8 cellular contexts compared by ENCODE assay signal in genomic region chr9:98108540-98109031, GRCh38. TPM values are rescaled to one million over a fixed set of nuclear protein-coding genes. Genes with fewer than 3 reads are reported as not detected.
DNase-seq lines count a peak whose midpoint lies in the region; ATAC-seq lines count a peak whose summit lies in the region.

No MANE protein-coding gene starts in this region.

- H3K4me3 ChIP-seq in BLaER1 treated with 17β-estradiol and CSF1 and Interleukin-3, amounts not matched to agents 10 nM and 100 nM: peak overlapping the region in 3 of 10 experiments; percentile 6 to 25 (median 23); a peak in 3 of 20 replicates

- H3K9ac ChIP-seq in BLaER1 treated with 17β-estradiol and CSF1 and Interleukin-3, amounts not matched to agents 10 nM and 100 nM: peak overlapping the region; percentile 13 to 57 (median 49); a peak in 18 of 22 replicates

- peaks cover 0 to 18% (median 14%) of the 10 kb centered on the region in 11 experiments; a peak in 14 of 22 replicates for H3K9me3 ChIP-seq in BLaER1 treated with 17β-estradiol and CSF1 and Interleukin-3, amounts not matched to agents 10 nM and 100 nM (replicated peaks in 1 of 11)

- peak; percentile 69 for ATAC-seq in GM19324 (IDR thresholded peaks at IDR 0.05; ENCODE audit: low FRiP score, unreplicated experiment)
- ATAC-seq in HG03342 (IDR thresholded peaks at IDR 0.05; ENCODE audit: unreplicated experiment): peak; percentile 75

- H4K20me1 ChIP-seq in BLaER1 treated with 17β-estradiol and CSF1 and Interleukin-3, amounts not matched to agents 10 nM and 100 nM: no peaks in the 10 kb centered on the region

- peak overlapping the region; percentile 58 to 82 (median 76) for H3K4me2 ChIP-seq in BLaER1 treated with 17β-estradiol and CSF1 and Interleukin-3, amounts not matched to agents 10 nM and 100 nM

- H3K27me3 ChIP-seq in BLaER1 treated with 17β-estradiol and CSF1 and Interleukin-3, amounts not matched to agents 10 nM and 100 nM: no peaks in the 10 kb centered on the region

- H3K4me3 Mint-ChIP-seq in activated naive CD8-positive, alpha-beta T cell treated with anti-CD3 and anti-CD28 coated beads for 36 hours: peak overlapping the region; percentile 61

- H3K36me3 ChIP-seq in BLaER1 treated with 17β-estradiol and CSF1 and Interleukin-3, amounts not matched to agents 10 nM and 100 nM: peaks cover 13 to 64% (median 35%) of the 10 kb centered on the region in 11 experiments; a peak in 20 of 22 replicates

- H3K4me1 Mint-ChIP-seq in activated naive CD8-positive, alpha-beta T cell treated with anti-CD3 and anti-CD28 coated beads for 36 hours: peaks cover 65% of the 10 kb centered on the region

- DNase-seq in activated naive CD8-positive, alpha-beta T cell treated with anti-CD3 and anti-CD28 coated beads for 36 hours: peak; percentile 36
- DNase-seq in ureter (ENCODE audit: low spot score) (no peak), NCI-H345 treated with DMSO at 0.1 percent for 48 hours (lab: John Stamatoyannopoulos, UW; ENCODE audit: unreplicated experiment) (no peak), NCI-H1105 treated with DMSO at 0.1 percent for 48 hours (lab: John Stamatoyannopoulos, UW) (no peak), HK-2 (ENCODE audit: unreplicated experiment) (no peak)

- H3K27ac ChIP-seq in BLaER1 treated with 17β-estradiol and CSF1 and Interleukin-3, amounts not matched to agents 10 nM and 100 nM: peak overlapping the region; percentile 33 to 69 (median 63)

- H3K36me3 Mint-ChIP-seq in activated naive CD8-positive, alpha-beta T cell treated with anti-CD3 and anti-CD28 coated beads for 36 hours: peaks cover 79% of the 10 kb centered on the region

- H3K27ac Mint-ChIP-seq in activated naive CD8-positive, alpha-beta T cell treated with anti-CD3 and anti-CD28 coated beads for 36 hours: peak overlapping the region; percentile 96

- no peaks in the 10 kb centered on the region for H3K9me3 Mint-ChIP-seq in activated naive CD8-positive, alpha-beta T cell treated with anti-CD3 and anti-CD28 coated beads for 36 hours

- peaks cover 57 to 93% (median 73%) of the 10 kb centered on the region in 10 experiments for H3K4me1 ChIP-seq in BLaER1 treated with 17β-estradiol and CSF1 and Interleukin-3, amounts not matched to agents 10 nM and 100 nM

- no peaks in the 10 kb centered on the region for H3K27me3 Mint-ChIP-seq in activated naive CD8-positive, alpha-beta T cell treated with anti-CD3 and anti-CD28 coated beads for 36 hours

RNA-seq across cellular contexts. Expression of gene TRIM14, which starts 10.4 kb away (rescaled TPM):
- total RNA-seq in activated naive CD8-positive, alpha-beta T cell treated with anti-CD3 and anti-CD28 coated beads for 36 hours: 10 to 100 TPM; 45.2 to 47.4 TPM
- total RNA-seq in ureter: 66.9 TPM

RNA-seq across cellular contexts. Expression of gene NANS, which starts 52.1 kb away (rescaled TPM):
- 10 to 100 TPM; 46.1 to 47.4 TPM for total RNA-seq in activated naive CD8-positive, alpha-beta T cell treated with anti-CD3 and anti-CD28 coated beads for 36 hours
- 43.7 TPM for total RNA-seq in ureter
